1 cellular context compared by ENCODE assay signal in the genomic region with DNA sequence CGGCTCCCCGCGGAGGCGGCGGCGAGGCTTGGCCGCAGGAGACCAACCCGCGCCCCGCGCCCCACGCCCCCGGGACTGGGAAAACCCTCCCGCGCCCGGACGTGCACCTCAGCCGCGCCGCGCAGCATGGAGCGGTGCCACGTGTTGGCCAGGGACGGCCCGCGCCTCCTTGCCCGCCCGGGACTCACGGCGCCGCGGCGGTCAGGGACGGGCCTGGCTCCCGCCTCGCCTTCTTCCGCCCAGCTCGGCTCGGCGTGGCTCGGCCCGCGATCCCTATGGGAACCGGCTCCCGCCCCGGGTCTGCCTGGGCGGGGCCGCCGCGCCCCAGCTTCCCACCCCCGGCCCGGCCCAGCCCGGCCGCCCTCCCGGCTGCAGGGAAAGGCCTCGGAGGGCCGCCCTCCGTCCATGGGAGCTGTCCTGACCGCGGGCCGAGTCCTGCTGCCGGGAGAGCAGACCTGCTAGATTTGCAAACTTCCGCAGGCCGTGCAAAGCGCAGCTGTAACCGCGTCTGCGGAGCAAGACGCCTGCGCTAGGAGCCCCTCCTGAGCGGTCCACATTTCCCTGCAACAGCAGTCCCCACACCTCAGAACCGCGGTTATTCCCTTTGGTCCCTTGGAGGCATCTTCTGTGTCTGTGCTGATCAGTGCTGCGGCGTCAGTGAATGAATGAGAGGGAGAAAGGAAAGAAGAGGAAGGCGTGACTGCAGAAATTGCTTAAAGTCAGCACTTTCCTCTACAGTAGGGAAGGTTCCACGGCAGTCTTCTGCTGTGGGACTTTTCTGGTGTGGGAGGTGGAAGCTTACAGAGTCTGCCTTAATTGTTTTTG.
TF ChIP-seq lines count a peak whose summit lies in the region.

Gene CDKL1, minus strand, starts transcription at position 246 of the 825 bp plus-strand sequence. CDS start 1,013 bp downstream, outside the sequence.

TF ChIP-seq in K562, 482 proteins besides CTCF, POLR2A, EP300 and RAD21 (continued from another document and continues in another):
- TF ChIP-seq, protein P1, sequence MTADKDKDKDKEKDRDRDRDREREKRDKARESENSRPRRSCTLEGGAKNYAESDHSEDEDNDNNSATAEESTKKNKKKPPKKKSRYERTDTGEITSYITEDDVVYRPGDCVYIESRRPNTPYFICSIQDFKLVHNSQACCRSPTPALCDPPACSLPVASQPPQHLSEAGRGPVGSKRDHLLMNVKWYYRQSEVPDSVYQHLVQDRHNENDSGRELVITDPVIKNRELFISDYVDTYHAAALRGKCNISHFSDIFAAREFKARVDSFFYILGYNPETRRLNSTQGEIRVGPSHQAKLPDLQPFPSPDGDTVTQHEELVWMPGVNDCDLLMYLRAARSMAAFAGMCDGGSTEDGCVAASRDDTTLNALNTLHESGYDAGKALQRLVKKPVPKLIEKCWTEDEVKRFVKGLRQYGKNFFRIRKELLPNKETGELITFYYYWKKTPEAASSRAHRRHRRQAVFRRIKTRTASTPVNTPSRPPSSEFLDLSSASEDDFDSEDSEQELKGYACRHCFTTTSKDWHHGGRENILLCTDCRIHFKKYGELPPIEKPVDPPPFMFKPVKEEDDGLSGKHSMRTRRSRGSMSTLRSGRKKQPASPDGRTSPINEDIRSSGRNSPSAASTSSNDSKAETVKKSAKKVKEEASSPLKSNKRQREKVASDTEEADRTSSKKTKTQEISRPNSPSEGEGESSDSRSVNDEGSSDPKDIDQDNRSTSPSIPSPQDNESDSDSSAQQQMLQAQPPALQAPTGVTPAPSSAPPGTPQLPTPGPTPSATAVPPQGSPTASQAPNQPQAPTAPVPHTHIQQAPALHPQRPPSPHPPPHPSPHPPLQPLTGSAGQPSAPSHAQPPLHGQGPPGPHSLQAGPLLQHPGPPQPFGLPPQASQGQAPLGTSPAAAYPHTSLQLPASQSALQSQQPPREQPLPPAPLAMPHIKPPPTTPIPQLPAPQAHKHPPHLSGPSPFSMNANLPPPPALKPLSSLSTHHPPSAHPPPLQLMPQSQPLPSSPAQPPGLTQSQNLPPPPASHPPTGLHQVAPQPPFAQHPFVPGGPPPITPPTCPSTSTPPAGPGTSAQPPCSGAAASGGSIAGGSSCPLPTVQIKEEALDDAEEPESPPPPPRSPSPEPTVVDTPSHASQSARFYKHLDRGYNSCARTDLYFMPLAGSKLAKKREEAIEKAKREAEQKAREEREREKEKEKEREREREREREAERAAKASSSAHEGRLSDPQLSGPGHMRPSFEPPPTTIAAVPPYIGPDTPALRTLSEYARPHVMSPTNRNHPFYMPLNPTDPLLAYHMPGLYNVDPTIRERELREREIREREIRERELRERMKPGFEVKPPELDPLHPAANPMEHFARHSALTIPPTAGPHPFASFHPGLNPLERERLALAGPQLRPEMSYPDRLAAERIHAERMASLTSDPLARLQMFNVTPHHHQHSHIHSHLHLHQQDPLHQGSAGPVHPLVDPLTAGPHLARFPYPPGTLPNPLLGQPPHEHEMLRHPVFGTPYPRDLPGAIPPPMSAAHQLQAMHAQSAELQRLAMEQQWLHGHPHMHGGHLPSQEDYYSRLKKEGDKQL (CRISPR knock-in tag; IDR thresholded peaks at IDR 0.05; ENCODE audit: borderline replicate concordance) = no peak
- TF ChIP-seq TEAD1 (CRISPR knock-in tag; IDR thresholded peaks at IDR 0.05) (peak in 1 of 2 experiments; percentile 70; a peak in 1 of 4 replicates), RFX5 (IDR thresholded peaks at IDR 0.05; ENCODE audit: low read depth, low read length) (no peak), ZNF639 (CRISPR knock-in tag; conservative IDR thresholded peaks at IDR 0.05 in 1 of 2, IDR thresholded peaks at IDR 0.05 in 1 of 2) (peak in 1 of 2 experiments; percentile 66; a peak in 2 of 4 replicates), PCBP1 (IDR thresholded peaks at IDR 0.05; ENCODE audit: low read depth, low read length, poor library complexity, severe bottlenecking) (peak; percentile 69), GATAD2B (IDR thresholded peaks at IDR 0.05; ENCODE audit: borderline replicate concordance) (peak; percentile 50; the same call in 1 of the 2 replicates), SREBF2 (CRISPR knock-in tag; IDR thresholded peaks at IDR 0.05) (no peak), NONO (IDR thresholded peaks at IDR 0.05; ENCODE audit: low read depth in 2 of 2, low read length in 1 of 2) (peak in 1 of 2 experiments; percentile 72; a peak in 2 of 4 replicates), NR4A1 (CRISPR knock-in tag; IDR thresholded peaks at IDR 0.05) (no peak), NR4A1 (tag; IDR thresholded peaks at IDR 0.05) (0 out of 2 replicates have a peak, but pooled peaks have one; percentile 31), HNRNPLL (IDR thresholded peaks at IDR 0.05; ENCODE audit: low read depth, low read length, poor library complexity, severe bottlenecking) (peak; percentile 61), CCNT2 (IDR thresholded peaks at IDR 0.05; ENCODE audit: borderline replicate concordance, extremely low read depth, insufficient read length, low read depth, low read length) (no peak)
- TF ChIP-seq, protein P2, sequence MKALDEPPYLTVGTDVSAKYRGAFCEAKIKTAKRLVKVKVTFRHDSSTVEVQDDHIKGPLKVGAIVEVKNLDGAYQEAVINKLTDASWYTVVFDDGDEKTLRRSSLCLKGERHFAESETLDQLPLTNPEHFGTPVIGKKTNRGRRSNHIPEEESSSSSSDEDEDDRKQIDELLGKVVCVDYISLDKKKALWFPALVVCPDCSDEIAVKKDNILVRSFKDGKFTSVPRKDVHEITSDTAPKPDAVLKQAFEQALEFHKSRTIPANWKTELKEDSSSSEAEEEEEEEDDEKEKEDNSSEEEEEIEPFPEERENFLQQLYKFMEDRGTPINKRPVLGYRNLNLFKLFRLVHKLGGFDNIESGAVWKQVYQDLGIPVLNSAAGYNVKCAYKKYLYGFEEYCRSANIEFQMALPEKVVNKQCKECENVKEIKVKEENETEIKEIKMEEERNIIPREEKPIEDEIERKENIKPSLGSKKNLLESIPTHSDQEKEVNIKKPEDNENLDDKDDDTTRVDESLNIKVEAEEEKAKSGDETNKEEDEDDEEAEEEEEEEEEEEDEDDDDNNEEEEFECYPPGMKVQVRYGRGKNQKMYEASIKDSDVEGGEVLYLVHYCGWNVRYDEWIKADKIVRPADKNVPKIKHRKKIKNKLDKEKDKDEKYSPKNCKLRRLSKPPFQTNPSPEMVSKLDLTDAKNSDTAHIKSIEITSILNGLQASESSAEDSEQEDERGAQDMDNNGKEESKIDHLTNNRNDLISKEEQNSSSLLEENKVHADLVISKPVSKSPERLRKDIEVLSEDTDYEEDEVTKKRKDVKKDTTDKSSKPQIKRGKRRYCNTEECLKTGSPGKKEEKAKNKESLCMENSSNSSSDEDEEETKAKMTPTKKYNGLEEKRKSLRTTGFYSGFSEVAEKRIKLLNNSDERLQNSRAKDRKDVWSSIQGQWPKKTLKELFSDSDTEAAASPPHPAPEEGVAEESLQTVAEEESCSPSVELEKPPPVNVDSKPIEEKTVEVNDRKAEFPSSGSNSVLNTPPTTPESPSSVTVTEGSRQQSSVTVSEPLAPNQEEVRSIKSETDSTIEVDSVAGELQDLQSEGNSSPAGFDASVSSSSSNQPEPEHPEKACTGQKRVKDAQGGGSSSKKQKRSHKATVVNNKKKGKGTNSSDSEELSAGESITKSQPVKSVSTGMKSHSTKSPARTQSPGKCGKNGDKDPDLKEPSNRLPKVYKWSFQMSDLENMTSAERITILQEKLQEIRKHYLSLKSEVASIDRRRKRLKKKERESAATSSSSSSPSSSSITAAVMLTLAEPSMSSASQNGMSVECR (CRISPR knock-in tag; IDR thresholded peaks at IDR 0.05) = peak; percentile 84
- TF ChIP-seq, protein P3, sequence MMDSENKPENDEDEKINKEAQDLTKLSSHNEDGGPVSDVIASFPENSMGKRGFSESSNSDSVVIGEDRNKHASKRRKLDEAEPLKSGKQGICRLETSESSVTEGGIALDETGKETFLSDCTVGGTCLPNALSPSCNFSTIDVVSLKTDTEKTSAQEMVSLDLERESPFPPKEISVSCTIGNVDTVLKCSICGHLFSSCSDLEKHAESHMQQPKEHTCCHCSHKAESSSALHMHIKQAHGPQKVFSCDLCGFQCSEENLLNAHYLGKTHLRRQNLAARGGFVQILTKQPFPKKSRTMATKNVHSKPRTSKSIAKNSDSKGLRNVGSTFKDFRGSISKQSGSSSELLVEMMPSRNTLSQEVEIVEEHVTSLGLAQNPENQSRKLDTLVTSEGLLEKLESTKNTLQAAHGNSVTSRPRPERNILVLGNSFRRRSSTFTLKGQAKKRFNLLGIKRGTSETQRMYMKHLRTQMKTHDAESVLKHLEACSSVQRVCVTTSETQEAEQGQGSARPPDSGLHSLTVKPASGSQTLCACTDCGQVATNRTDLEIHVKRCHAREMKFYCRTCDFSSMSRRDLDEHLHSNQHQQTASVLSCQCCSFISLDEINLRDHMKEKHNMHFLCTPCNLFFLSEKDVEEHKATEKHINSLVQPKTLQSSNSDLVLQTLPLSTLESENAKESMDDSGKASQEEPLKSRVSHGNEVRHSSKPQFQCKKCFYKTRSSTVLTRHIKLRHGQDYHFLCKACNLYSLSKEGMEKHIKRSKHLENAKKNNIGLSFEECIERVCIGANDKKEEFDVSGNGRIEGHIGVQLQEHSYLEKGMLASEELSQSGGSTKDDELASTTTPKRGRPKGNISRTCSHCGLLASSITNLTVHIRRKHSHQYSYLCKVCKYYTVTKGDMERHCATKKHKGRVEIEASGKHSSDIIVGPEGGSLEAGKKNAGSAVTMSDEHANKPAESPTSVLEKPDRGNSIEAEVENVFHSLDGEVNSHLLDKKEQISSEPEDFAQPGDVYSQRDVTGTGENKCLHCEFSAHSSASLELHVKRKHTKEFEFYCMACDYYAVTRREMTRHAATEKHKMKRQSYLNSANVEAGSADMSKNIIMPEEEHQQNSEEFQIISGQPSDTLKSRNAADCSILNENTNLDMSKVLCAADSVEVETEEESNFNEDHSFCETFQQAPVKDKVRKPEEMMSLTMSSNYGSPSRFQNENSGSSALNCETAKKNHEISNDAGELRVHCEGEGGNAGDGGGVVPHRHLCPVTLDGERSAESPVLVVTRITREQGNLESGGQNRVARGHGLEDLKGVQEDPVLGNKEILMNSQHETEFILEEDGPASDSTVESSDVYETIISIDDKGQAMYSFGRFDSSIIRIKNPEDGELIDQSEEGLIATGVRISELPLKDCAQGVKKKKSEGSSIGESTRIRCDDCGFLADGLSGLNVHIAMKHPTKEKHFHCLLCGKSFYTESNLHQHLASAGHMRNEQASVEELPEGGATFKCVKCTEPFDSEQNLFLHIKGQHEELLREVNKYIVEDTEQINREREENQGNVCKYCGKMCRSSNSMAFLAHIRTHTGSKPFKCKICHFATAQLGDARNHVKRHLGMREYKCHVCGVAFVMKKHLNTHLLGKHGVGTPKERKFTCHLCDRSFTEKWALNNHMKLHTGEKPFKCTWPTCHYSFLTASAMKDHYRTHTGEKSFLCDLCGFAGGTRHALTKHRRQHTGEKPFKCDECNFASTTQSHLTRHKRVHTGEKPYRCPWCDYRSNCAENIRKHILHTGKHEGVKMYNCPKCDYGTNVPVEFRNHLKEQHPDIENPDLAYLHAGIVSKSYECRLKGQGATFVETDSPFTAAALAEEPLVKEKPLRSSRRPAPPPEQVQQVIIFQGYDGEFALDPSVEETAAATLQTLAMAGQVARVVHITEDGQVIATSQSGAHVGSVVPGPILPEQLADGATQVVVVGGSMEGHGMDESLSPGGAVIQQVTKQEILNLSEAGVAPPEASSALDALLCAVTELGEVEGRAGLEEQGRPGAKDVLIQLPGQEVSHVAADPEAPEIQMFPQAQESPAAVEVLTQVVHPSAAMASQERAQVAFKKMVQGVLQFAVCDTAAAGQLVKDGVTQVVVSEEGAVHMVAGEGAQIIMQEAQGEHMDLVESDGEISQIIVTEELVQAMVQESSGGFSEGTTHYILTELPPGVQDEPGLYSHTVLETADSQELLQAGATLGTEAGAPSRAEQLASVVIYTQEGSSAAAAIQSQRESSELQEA (IDR thresholded peaks at IDR 0.05; ENCODE audit: low read depth) = peak; percentile 52; the same call in 1 of the 2 replicates
- TF ChIP-seq, protein P4, sequence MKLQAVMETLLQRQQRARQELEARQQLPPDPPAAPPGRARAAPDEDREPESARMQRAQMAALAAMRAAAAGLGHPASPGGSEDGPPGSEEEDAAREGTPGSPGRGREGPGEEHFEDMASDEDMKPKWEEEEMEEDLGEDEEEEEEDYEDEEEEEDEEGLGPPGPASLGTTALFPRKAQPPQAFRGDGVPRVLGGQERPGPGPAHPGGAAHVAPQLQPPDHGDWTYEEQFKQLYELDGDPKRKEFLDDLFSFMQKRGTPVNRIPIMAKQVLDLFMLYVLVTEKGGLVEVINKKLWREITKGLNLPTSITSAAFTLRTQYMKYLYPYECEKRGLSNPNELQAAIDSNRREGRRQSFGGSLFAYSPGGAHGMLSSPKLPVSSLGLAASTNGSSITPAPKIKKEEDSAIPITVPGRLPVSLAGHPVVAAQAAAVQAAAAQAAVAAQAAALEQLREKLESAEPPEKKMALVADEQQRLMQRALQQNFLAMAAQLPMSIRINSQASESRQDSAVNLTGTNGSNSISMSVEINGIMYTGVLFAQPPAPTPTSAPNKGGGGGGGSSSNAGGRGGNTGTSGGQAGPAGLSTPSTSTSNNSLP (IDR thresholded peaks at IDR 0.05; ENCODE audit: borderline replicate concordance, low read depth, low read length) = no peak
- TF ChIP-seq, protein P5, sequence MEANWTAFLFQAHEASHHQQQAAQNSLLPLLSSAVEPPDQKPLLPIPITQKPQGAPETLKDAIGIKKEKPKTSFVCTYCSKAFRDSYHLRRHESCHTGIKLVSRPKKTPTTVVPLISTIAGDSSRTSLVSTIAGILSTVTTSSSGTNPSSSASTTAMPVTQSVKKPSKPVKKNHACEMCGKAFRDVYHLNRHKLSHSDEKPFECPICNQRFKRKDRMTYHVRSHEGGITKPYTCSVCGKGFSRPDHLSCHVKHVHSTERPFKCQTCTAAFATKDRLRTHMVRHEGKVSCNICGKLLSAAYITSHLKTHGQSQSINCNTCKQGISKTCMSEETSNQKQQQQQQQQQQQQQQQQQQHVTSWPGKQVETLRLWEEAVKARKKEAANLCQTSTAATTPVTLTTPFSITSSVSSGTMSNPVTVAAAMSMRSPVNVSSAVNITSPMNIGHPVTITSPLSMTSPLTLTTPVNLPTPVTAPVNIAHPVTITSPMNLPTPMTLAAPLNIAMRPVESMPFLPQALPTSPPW (CRISPR knock-in tag; IDR thresholded peaks at IDR 0.05) = peak; percentile 46
- TF ChIP-seq, protein P6, sequence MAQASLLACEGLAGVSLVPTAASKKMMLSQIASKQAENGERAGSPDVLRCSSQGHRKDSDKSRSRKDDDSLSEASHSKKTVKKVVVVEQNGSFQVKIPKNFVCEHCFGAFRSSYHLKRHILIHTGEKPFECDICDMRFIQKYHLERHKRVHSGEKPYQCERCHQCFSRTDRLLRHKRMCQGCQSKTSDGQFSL (CRISPR knock-in tag; IDR thresholded peaks at IDR 0.05) = peak; percentile 52; the same call in 1 of the 2 replicates
- TF ChIP-seq, protein P6 (tag; IDR thresholded peaks at IDR 0.05) = no peak
